In the genomic region with DNA sequence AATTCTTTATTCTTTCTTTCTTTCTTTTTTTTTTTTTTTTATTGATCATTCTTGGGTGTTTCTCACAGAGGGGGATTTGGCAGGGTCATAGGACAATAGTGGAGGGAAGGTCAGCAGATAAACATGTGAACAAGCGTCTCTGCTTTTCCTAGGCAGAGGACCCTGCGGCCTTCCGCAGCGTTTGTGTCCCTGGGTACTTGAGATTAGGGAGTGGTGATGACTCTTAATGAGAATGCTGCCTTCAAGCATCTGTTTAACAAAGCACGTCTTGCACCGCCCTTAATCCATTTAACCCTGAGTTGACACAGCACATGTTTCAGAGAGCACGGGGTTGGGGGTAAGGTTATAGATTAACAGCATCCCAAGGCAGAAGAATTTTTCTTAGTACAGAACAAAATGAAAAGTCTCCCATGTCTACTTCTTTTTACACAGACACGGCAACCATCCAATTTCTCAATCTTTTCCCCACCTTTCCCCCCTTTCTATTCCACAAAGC, we compare ENCODE assay signal across 1 cellular context.
TF ChIP-seq lines count a peak whose summit lies in the region.

No MANE protein-coding gene starts in this region.

TF ChIP-seq in HepG2, 621 proteins besides CTCF, POLR2A, EP300 and RAD21:
- TF ChIP-seq ZNF652 (CRISPR knock-in tag; IDR thresholded peaks at IDR 0.05; ENCODE audit: borderline replicate concordance, low read depth) (peak; percentile 78), ARID5B (CRISPR knock-in tag; IDR thresholded peaks at IDR 0.05) (peak; percentile 29; the same call in 1 of the 2 replicates)
